29 cellular contexts compared by ENCODE assay signal in genomic region chr15:88871313-88871712, GRCh38. TPM values are rescaled to one million over a fixed set of nuclear protein-coding genes. Genes with fewer than 3 reads are reported as not detected.
"Had no signal": no experiment of that assay in that cellular context is flagged by ENCODE, and none has a peak within 500 bp of the region (broad histone marks: within the 10 kb centered on the region; RNA-seq: fewer than 3 reads in every experiment).

No MANE protein-coding gene starts in this region.

- DNase-seq: naive thymus-derived CD4-positive, alpha-beta T cell; occipital lobe; ovary; posterior cingulate gyrus; psoas muscle; right cardiac atrium; right lobe of liver; sigmoid colon; small intestine; stimulated activated CD4-positive, alpha-beta T cell treated with anti-CD3 and anti-CD28 coated beads, Interleukin-15, amount 100 ng/mL, for 24 hours; stimulated activated CD4-positive, alpha-beta T cell treated with anti-CD3 and anti-CD28 coated beads, Interleukin-2, amount 100 ng/mL, for 24 hours; stimulated activated CD4-positive, alpha-beta T cell treated with anti-CD3 and anti-CD28 coated beads, Interleukin-2, amount 100 ng/mL, for 48 hours; stimulated activated CD4-positive, alpha-beta T cell treated with anti-CD3 and anti-CD28 coated beads, Interleukin-4, amount 100 ng/mL, for 4 hours; stimulated activated CD8-positive, alpha-beta memory T cell treated with anti-CD3 and anti-CD28 coated beads, Interleukin-4, amount 100 ng/mL, for 48 hours; stimulated activated naive CD4-positive, alpha-beta T cell; stimulated activated naive CD8-positive, alpha-beta T cell treated with anti-CD3 and anti-CD28 coated beads, Interleukin-15, amount 100 ng/mL, for 72 hours; stimulated activated naive CD8-positive, alpha-beta T cell treated with anti-CD3 and anti-CD28 coated beads, Interleukin-15, Interleukin-2, amounts not matched to agents 100 U/mL and 50 U/mL, for 24 hours; substantia nigra; testis; tibial artery; transverse colon; upper lobe of right lung; uterus had no signal

- H3K4me1 ChIP-seq: parathyroid adenoma, right lobe of liver, sigmoid colon, suprapubic skin, testis, transverse colon, upper lobe of right lung, uterus had no signal

- H3K4me1 Mint-ChIP-seq: stimulated activated memory B cell treated with anti-CD40 and anti-IgM and Interleukin-4, amounts not matched to agents 10 μg/mL and 1 μg/mL and 100 μg/mL, for 72 hours; stimulated activated naive CD8-positive, alpha-beta T cell treated with anti-CD3 and anti-CD28 coated beads, Interleukin-15, amount 100 ng/mL, for 72 hours had no signal

- H3K79me2 ChIP-seq: parathyroid adenoma had no signal

- H3K27ac Mint-ChIP-seq: nephron; stimulated activated memory B cell treated with anti-CD40 and anti-IgM and Interleukin-4, amounts not matched to agents 10 μg/mL and 1 μg/mL and 100 μg/mL, for 72 hours; type B pancreatic cell had no signal

- H3K9ac ChIP-seq: parathyroid adenoma had no signal

- H3K27me3 ChIP-seq: ovary, right lobe of liver, sigmoid colon, testis, tibial artery, uterus had no signal

- H3K4me3 ChIP-seq: ovary, psoas muscle, right lobe of liver, sigmoid colon, suprapubic skin, testis, tibial artery, transverse colon, upper lobe of right lung, uterus had no signal

- H3K27ac ChIP-seq: ovary, parathyroid adenoma, psoas muscle, right lobe of liver, sigmoid colon, suprapubic skin, testis, tibial artery, transverse colon, upper lobe of right lung, uterus had no signal

- H3K27me3 Mint-ChIP-seq: naive thymus-derived CD4-positive, alpha-beta T cell; stimulated activated naive CD8-positive, alpha-beta T cell treated with anti-CD3 and anti-CD28 coated beads, Interleukin-15, amount 100 ng/mL, for 72 hours had no signal

- H2AFZ ChIP-seq: parathyroid adenoma had no signal

- H3K9me3 ChIP-seq: ovary, psoas muscle, right lobe of liver, sigmoid colon, suprapubic skin, testis, tibial artery, transverse colon, upper lobe of right lung, uterus had no signal

- H3K36me3 ChIP-seq: ovary, right lobe of liver, sigmoid colon, suprapubic skin, transverse colon, upper lobe of right lung, uterus had no signal

- H3K4me3 Mint-ChIP-seq: naive thymus-derived CD4-positive, alpha-beta T cell; nephron; stimulated activated memory B cell treated with anti-CD40 and anti-IgM and Interleukin-4, amounts not matched to agents 10 μg/mL and 1 μg/mL and 100 μg/mL, for 72 hours; stimulated activated naive CD8-positive, alpha-beta T cell treated with anti-CD3 and anti-CD28 coated beads, Interleukin-15, amount 100 ng/mL, for 72 hours; type B pancreatic cell had no signal

- H3K9me3 Mint-ChIP-seq: nephron; stimulated activated memory B cell treated with anti-CD40 and anti-IgM and Interleukin-4, amounts not matched to agents 10 μg/mL and 1 μg/mL and 100 μg/mL, for 72 hours; stimulated activated naive CD8-positive, alpha-beta T cell treated with anti-CD3 and anti-CD28 coated beads, Interleukin-15, amount 100 ng/mL, for 72 hours; type B pancreatic cell had no signal

- ATAC-seq: naive thymus-derived CD4-positive, alpha-beta T cell; psoas muscle; right cardiac atrium; right lobe of liver; stimulated activated memory B cell treated with anti-CD40 and anti-IgM and Interleukin-4, amounts not matched to agents 10 μg/mL and 1 μg/mL and 100 μg/mL, for 72 hours; stimulated activated naive CD8-positive, alpha-beta T cell treated with anti-CD3 and anti-CD28 coated beads, Interleukin-15, amount 100 ng/mL, for 72 hours; stimulated activated naive CD8-positive, alpha-beta T cell treated with anti-CD3 and anti-CD28 coated beads, Interleukin-15, Interleukin-2, amounts not matched to agents 100 U/mL and 50 U/mL, for 24 hours; upper lobe of right lung had no signal

- H3K36me3 Mint-ChIP-seq: stimulated activated memory B cell treated with anti-CD40 and anti-IgM and Interleukin-4, amounts not matched to agents 10 μg/mL and 1 μg/mL and 100 μg/mL, for 72 hours; type B pancreatic cell had no signal

RNA-seq across cellular contexts. Expression of gene HAPLN3, which starts 24.0 kb away (rescaled TPM):
- polyA plus RNA-seq: neural cell had no signal
